2 cellular contexts compared by ENCODE assay signal in genomic region chr3:185254799-185255198, GRCh38.
TF ChIP-seq lines count a peak whose summit lies in the region.

No MANE protein-coding gene starts in this region.

TF ChIP-seq in HepG2, 621 proteins besides CTCF, POLR2A, EP300 and RAD21:
- TF ChIP-seq, protein P1, sequence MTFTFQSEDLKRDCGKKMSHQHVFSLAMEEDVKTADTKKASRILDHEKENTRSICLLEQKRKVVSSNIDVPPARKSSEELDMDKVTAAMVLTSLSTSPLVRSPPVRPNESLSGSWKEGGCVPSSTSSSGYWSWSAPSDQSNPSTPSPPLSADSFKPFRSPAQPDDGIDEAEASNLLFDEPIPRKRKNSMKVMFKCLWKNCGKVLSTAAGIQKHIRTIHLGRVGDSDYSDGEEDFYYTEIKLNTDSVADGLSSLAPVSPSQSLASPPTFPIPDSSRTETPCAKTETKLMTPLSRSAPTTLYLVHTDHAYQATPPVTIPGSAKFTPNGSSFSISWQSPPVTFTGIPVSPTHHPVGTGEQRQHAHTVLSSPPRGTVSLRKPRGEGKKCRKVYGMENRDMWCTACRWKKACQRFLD (CRISPR knock-in tag; IDR thresholded peaks at IDR 0.05; ENCODE audit: borderline replicate concordance) = no peak
- TF ChIP-seq MAFF (IDR thresholded peaks at IDR 0.05; ENCODE audit: low read depth, low read length) (0 out of 2 replicates have a peak, but pooled peaks have one; percentile 5), MAFK (conservative IDR thresholded peaks at IDR 0.05 in 1 of 2, IDR thresholded peaks at IDR 0.05 in 1 of 2; ENCODE audit: low read length in 2 of 2) (peak; percentile 15 to 26; a peak in 2 of 4 replicates), ZFP36L2 (CRISPR knock-in tag; IDR thresholded peaks at IDR 0.05) (no peak), ZBTB39 (CRISPR knock-in tag; IDR thresholded peaks at IDR 0.05) (no peak)

TF ChIP-seq in WTC11, 78 proteins besides CTCF, POLR2A, EP300 and RAD21:
- no peak for TF ChIP-seq CDX4 (CRISPR knock-in tag; IDR thresholded peaks at IDR 0.05; ENCODE audit: borderline replicate concordance)
- TF ChIP-seq, protein P2, sequence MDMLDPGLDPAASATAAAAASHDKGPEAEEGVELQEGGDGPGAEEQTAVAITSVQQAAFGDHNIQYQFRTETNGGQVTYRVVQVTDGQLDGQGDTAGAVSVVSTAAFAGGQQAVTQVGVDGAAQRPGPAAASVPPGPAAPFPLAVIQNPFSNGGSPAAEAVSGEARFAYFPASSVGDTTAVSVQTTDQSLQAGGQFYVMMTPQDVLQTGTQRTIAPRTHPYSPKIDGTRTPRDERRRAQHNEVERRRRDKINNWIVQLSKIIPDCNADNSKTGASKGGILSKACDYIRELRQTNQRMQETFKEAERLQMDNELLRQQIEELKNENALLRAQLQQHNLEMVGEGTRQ (CRISPR knock-in tag; IDR thresholded peaks at IDR 0.05) = no peak
- no peak for TF ChIP-seq TP53 (CRISPR knock-in tag; IDR thresholded peaks at IDR 0.05)
